9 cellular contexts compared by ENCODE assay signal in the genomic region with DNA sequence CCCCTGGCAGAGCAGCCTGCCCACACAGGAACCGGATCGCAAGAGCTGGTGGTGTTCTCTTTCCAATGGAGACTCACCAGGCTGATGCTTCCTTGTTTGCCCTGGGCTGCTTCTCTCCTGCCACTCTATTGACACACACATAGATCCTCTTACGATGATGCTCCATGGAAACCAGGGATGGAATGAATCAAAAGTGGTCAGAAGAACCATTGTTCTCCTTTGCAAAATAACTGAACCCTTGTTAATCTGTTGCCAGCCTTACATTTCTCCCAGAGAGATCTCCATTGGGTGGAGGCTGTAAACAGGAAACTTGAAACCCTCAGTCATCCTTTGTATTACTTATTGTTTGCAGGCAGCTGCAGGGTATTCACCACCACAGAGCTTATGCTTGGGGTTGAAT. TPM values are rescaled to one million over a fixed set of nuclear protein-coding genes. Genes with fewer than 3 reads are reported as not detected.
A peak's percentile ranks its signal among the peaks of the same experiment; 100 is the strongest.
DNase-seq lines count a peak whose midpoint lies in the region; ATAC-seq and TF ChIP-seq lines count a peak whose summit lies in the region.
"Had no signal": no experiment of that assay in that cellular context is flagged by ENCODE, and none has a peak within 500 bp of the region (broad histone marks: within the 10 kb centered on the region; RNA-seq: fewer than 3 reads in every experiment).

No MANE protein-coding gene starts in this region.

- no peaks in the 10 kb centered on the region for H3K36me3 ChIP-seq in fibroblast of lung (ENCODE audit: control insufficient read depth, insufficient read depth, low read length)
- H3K36me3 ChIP-seq in adrenal gland (replicated peaks in 1 of 2): no peaks in the 10 kb centered on the region

- H4K20me1 ChIP-seq in fibroblast of lung (ENCODE audit: control insufficient read depth, extremely low read depth, insufficient read depth, low read length): no peaks in the 10 kb centered on the region

- 81 to 90% (median 87%) methylated on average over 3 of the region's 3 CpGs for WGBS in adrenal gland, 4 donors

- TF ChIP-seq CTCF in fibroblast of lung (conservative IDR thresholded peaks at IDR 0.05 in 1 of 2, IDR thresholded peaks at IDR 0.05 in 1 of 2; ENCODE audit: low read depth in 1 of 2, low read length in 2 of 2) (no peak), adrenal gland (IDR thresholded peaks at IDR 0.05) (no peak)

- H3K27me3 ChIP-seq in fibroblast of lung (ENCODE audit: control insufficient read depth, insufficient read depth, low read length) (no peaks in the 10 kb centered on the region), adrenal gland (no peaks in the 10 kb centered on the region)

- H2AFZ ChIP-seq in fibroblast of lung (ENCODE audit: low read length): no peak overlapping the region

- no peaks in the 10 kb centered on the region for H3K79me2 ChIP-seq in fibroblast of lung (ENCODE audit: control insufficient read depth, insufficient read depth, low read length)

- intact Hi-C loops in adrenal gland (cut with DNase I): no loop called here

- no peak for ATAC-seq in esophagus mucosa

- H3K27ac ChIP-seq in fibroblast of lung (ENCODE audit: insufficient read depth, low read length) (no peak overlapping the region), substantia nigra (ENCODE audit: low read depth, low read length, poor library complexity, severe bottlenecking) (peak overlapping the region; percentile 82), adrenal gland (no peak overlapping the region)

- no peak for TF ChIP-seq POLR2A in adrenal gland (IDR thresholded peaks at IDR 0.05)

- H3K4me1 ChIP-seq in fibroblast of lung (ENCODE audit: control insufficient read depth, extremely low read depth, insufficient read depth, low read length) (no peaks in the 10 kb centered on the region), adrenal gland (replicated peaks in 1 of 2) (no peaks in the 10 kb centered on the region)

- H3K9me3 ChIP-seq in fibroblast of lung (ENCODE audit: control insufficient read depth, insufficient read depth, low read depth, low read length): no peaks in the 10 kb centered on the region
- no peaks in the 10 kb centered on the region for H3K9me3 ChIP-seq in adrenal gland (replicated peaks in 1 of 3)

- no peak overlapping the region for H3K4me2 ChIP-seq in fibroblast of lung (ENCODE audit: extremely low read depth, insufficient read depth, low read length)

- no peak overlapping the region for H3K4me3 ChIP-seq in fibroblast of lung (replicated peaks in 1 of 4; ENCODE audit: control extremely low read depth in 1 of 4, insufficient read depth in 1 of 4, low read depth in 3 of 4, low read length in 4 of 4)
- H3K4me3 ChIP-seq in adrenal gland: no peak overlapping the region

- DNase-seq in NCI-H128 (lab: John Stamatoyannopoulos, UW; ENCODE audit: unreplicated experiment): peak; percentile 70
- peak; percentile 95 for DNase-seq in NCI-H748 treated with DMSO at 0.1 percent for 48 hours (lab: John Stamatoyannopoulos, UW)
- DNase-seq in fibroblast of lung (ENCODE audit: low read depth in 2 of 2): peak; percentile 4 to 40
- DNase-seq in substantia nigra (lab: John Stamatoyannopoulos, UW): peak in 15 of 49 donors; percentile 9 to 67 (median 21)
- DNase-seq in adrenal gland: no peak
- DNase-seq in OCI-M2 (lab: John Stamatoyannopoulos, UW; ENCODE audit: unreplicated experiment): no peak
- DNase-seq: activated CD4-positive, alpha-beta T cell treated with anti-CD3 and anti-CD28 coated beads for 4 hours; DND-41 had no signal

- H3K9ac ChIP-seq in fibroblast of lung (ENCODE audit: insufficient read depth, low read length): no peak overlapping the region

RNA-seq across cellular contexts. Expression of a gene that starts 24.6 kb away (rescaled TPM):
- total RNA-seq in fibroblast of lung: 3.8 and 4.9 TPM in 2 replicates
- 5.6 and 7.8 TPM in 2 replicates for polyA plus RNA-seq in fibroblast of lung
- 4.9 and 8.8 TPM in 2 replicates for polyA plus RNA-seq in fibroblast of lung (2012)
- polyA minus RNA-seq in fibroblast of lung (ENCODE audit: low replicate concordance): 8.6 and 20.4 TPM in 2 replicates
- 10 to 100 TPM in 6 of 8 donors, 1 to 10 TPM in 2; 7.5 to 16.4 (median 10.4) TPM for total RNA-seq in adrenal gland
- polyA plus RNA-seq in adrenal gland: 10 to 100 TPM in 1 of 3 donors, 1 to 10 TPM in 2; 5.4 to 16.7 (median 6.3) TPM
- total RNA-seq in esophagus mucosa: 7.2 TPM

Comparison
In these comparisons a context has a peak if more than half of its experiments do, and no peak if none do; other contexts are left out.
1. DNase-seq: peak in NCI-H128 (single experiment), NCI-H748 treated with DMSO at 0.1 percent for 48 hours (single experiment) and fibroblast of lung (2 of 2); none in adrenal gland (0 of 7) and OCI-M2 (single experiment).